Comparison of ENCODE assay signal across 22 cellular contexts in genomic region chr2:130846686-130847375, GRCh38. TPM values are rescaled to one million over a fixed set of nuclear protein-coding genes. Genes with fewer than 3 reads are reported as not detected.
A peak's percentile ranks its signal among the peaks of the same experiment; 100 is the strongest.
DNase-seq lines count a peak whose midpoint lies in the region; ATAC-seq and TF ChIP-seq lines count a peak whose summit lies in the region.
"Had no signal": no experiment of that assay in that cellular context is flagged by ENCODE, and none has a peak within 500 bp of the region (broad histone marks: within the 10 kb centered on the region; RNA-seq: fewer than 3 reads in every experiment).

No MANE protein-coding gene starts in this region.

- TF ChIP-seq CTCF in PC-3 (conservative IDR thresholded peaks at IDR 0.05; ENCODE audit: low read depth, low read length) (no peak), choroid plexus epithelial cell (conservative IDR thresholded peaks at IDR 0.05; ENCODE audit: low read depth, low read length) (no peak), neural progenitor cell (IDR thresholded peaks at IDR 0.05) (no peak), coronary artery (IDR thresholded peaks at IDR 0.05) (no peak)

- H4K20me1 ChIP-seq in PC-3 (ENCODE audit: low read length), result peaks cover 8% of the 10 kb centered on the region; the same call in 1 of the 2 replicates
- H4K20me1 ChIP-seq in neural progenitor cell (ENCODE audit: low read depth), result peaks cover 9% of the 10 kb centered on the region

- peak overlapping the region; percentile 32; the same call in 1 of the 2 replicates for H3K4me2 ChIP-seq in PC-3 (ENCODE audit: low read length)
- no peak overlapping the region for H3K4me2 ChIP-seq in neural progenitor cell

- peak; percentile 39 for ATAC-seq in PC-3
- ATAC-seq in stimulated activated naive CD8-positive, alpha-beta T cell treated with anti-CD3 and anti-CD28 coated beads, Interleukin-15, amount 100 ng/mL, for 72 hours, result no peak
- ATAC-seq: heart right ventricle, right lobe of liver had no signal

- H3K36me3 Mint-ChIP-seq in neural progenitor cell, result no peaks in the 10 kb centered on the region
- H3K36me3 Mint-ChIP-seq: CD4-positive, alpha-beta memory T cell had no signal

- H3K4me3 ChIP-seq in PC-3 (ENCODE audit: low read length) (no peak overlapping the region), choroid plexus epithelial cell (ENCODE audit: low read depth, low read length) (no peak overlapping the region), neural progenitor cell (no peak overlapping the region), coronary artery (no peak overlapping the region)
- H3K4me3 ChIP-seq: heart right ventricle, ovary, right lobe of liver, thoracic aorta had no signal

- H3K9me3 ChIP-seq in PC-3 (ENCODE audit: low read length) (no peaks in the 10 kb centered on the region), neural progenitor cell (ENCODE audit: low read depth) (no peaks in the 10 kb centered on the region)
- H3K9me3 ChIP-seq: heart right ventricle, ovary, right lobe of liver, thoracic aorta had no signal

- peaks cover 26% of the 10 kb centered on the region; the same call in 1 of the 2 replicates for H3K4me1 ChIP-seq in PC-3 (ENCODE audit: insufficient read depth, low read length)
- H3K4me1 ChIP-seq in neural progenitor cell, result peaks cover 6% of the 10 kb centered on the region
- H3K4me1 ChIP-seq: right lobe of liver had no signal

- H3K9ac ChIP-seq in PC-3 (ENCODE audit: low read length), result no peak overlapping the region
- no peak overlapping the region for H3K9ac ChIP-seq in neural progenitor cell

- peak overlapping the region; percentile 78 for H3K27ac Mint-ChIP-seq in neural progenitor cell
- no peak overlapping the region for H3K27ac Mint-ChIP-seq in stimulated activated naive CD8-positive, alpha-beta T cell treated with anti-CD3 and anti-CD28 coated beads, Interleukin-15, amount 100 ng/mL, for 72 hours
- H3K27ac Mint-ChIP-seq: activated naive CD4-positive, alpha-beta T cell treated with anti-CD3 and anti-CD28 coated beads for 36 hours had no signal

- intact Hi-C loops in PC-3 (cut with micrococcal nuclease), result no loop called here
- intact Hi-C loops in posterior vena cava (cut with DNase I), result no loop called here

- BruUV-seq in PC-3 (replicated peaks; lab: Mats Ljungman, UMichigan), result no TSS peak

- peak; percentile 9 for DNase-seq in EH (ENCODE audit: low read depth)
- peak; percentile 64 for DNase-seq in PC-3
- peak; percentile 59 for DNase-seq in choroid plexus epithelial cell (ENCODE audit: low read depth)
- DNase-seq in neural progenitor cell (ENCODE audit: low spot score), result no peak
- no peak for DNase-seq in SHP77 (lab: John Stamatoyannopoulos, UW)
- DNase-seq in coronary artery (ENCODE audit: low spot score), result no peak
- no peak for DNase-seq in stimulated activated naive CD8-positive, alpha-beta T cell treated with anti-CD3 and anti-CD28 coated beads, Interleukin-15, amount 100 ng/mL, for 72 hours
- no peak for DNase-seq in posterior vena cava (ENCODE audit: low spot score)
- DNase-seq: activated CD4-positive, CD25-positive, alpha-beta regulatory T cell treated with anti-CD3 and anti-CD28 coated beads, Interleukin-2, amount 50 U/mL, for 72 hours; activated CD8-positive, alpha-beta memory T cell treated with anti-CD3 and anti-CD28 coated beads for 24 hours; activated naive CD4-positive, alpha-beta T cell treated with anti-CD3 and anti-CD28 coated beads for 36 hours; activated T-cell treated with anti-CD3 and anti-CD28 coated beads, Interleukin-2, amount 50 U/mL, for 48 hours; anterior cingulate cortex; CD4-positive, alpha-beta memory T cell; H7; heart right ventricle; NCI-H1105 treated with DMSO at 0.1 percent for 48 hours; NCI-H2081 treated with DMSO at 0.1 percent for 48 hours; ovary; right lobe of liver; SW 1271 had no signal

- H2AFZ ChIP-seq in PC-3 (ENCODE audit: low read length) (no peak overlapping the region), neural progenitor cell (replicated peaks) (no peak overlapping the region)

- POLR2A ChIA-PET in PC-3 (lab: Charles Lee; ENCODE audit: unreplicated experiment), result no interaction called here

- peaks cover 9% of the 10 kb centered on the region for H3K27me3 Mint-ChIP-seq in neural progenitor cell (ENCODE audit: insufficient read depth, low read depth)
- H3K27me3 Mint-ChIP-seq in stimulated activated naive CD8-positive, alpha-beta T cell treated with anti-CD3 and anti-CD28 coated beads, Interleukin-15, amount 100 ng/mL, for 72 hours, result peaks cover 24% of the 10 kb centered on the region

- H3K4me3 Mint-ChIP-seq in neural progenitor cell, result peak overlapping the region; percentile 46
- H3K4me3 Mint-ChIP-seq in stimulated activated naive CD8-positive, alpha-beta T cell treated with anti-CD3 and anti-CD28 coated beads, Interleukin-15, amount 100 ng/mL, for 72 hours, result no peak overlapping the region
- H3K4me3 Mint-ChIP-seq: activated naive CD4-positive, alpha-beta T cell treated with anti-CD3 and anti-CD28 coated beads for 36 hours; CD4-positive, alpha-beta memory T cell had no signal

- H3K9me2 ChIP-seq in PC-3 (replicated peaks; ENCODE audit: low read length), result no peaks in the 10 kb centered on the region

- H3K36me3 ChIP-seq in PC-3 (ENCODE audit: low read depth, low read length) (no peaks in the 10 kb centered on the region), neural progenitor cell (no peaks in the 10 kb centered on the region)
- H3K36me3 ChIP-seq: heart right ventricle, ovary, right lobe of liver, thoracic aorta had no signal

- H3F3A ChIP-seq in PC-3 (ENCODE audit: low read length, unreplicated experiment), result no peaks in the 10 kb centered on the region
- H3F3A ChIP-seq in neural progenitor cell (ENCODE audit: low read depth), result peaks cover 6% of the 10 kb centered on the region

- H3K79me2 ChIP-seq in PC-3 (ENCODE audit: low read length), result peaks cover 29% of the 10 kb centered on the region
- peaks cover 5% of the 10 kb centered on the region for H3K79me2 ChIP-seq in neural progenitor cell (ENCODE audit: low read depth)

- H3K4me1 Mint-ChIP-seq in neural progenitor cell, result peaks cover 9% of the 10 kb centered on the region
- H3K4me1 Mint-ChIP-seq in stimulated activated naive CD8-positive, alpha-beta T cell treated with anti-CD3 and anti-CD28 coated beads, Interleukin-15, amount 100 ng/mL, for 72 hours, result no peaks in the 10 kb centered on the region
- H3K4me1 Mint-ChIP-seq: CD4-positive, alpha-beta memory T cell had no signal

- CTCF ChIA-PET in PC-3 (lab: Charles Lee), result no interaction called here

- H3K9me3 Mint-ChIP-seq in neural progenitor cell, result no peaks in the 10 kb centered on the region
- H3K9me3 Mint-ChIP-seq in stimulated activated naive CD8-positive, alpha-beta T cell treated with anti-CD3 and anti-CD28 coated beads, Interleukin-15, amount 100 ng/mL, for 72 hours, result no peaks in the 10 kb centered on the region
- H3K9me3 Mint-ChIP-seq: activated naive CD4-positive, alpha-beta T cell treated with anti-CD3 and anti-CD28 coated beads for 36 hours; CD4-positive, alpha-beta memory T cell had no signal

- no peaks in the 10 kb centered on the region for H3K27me3 ChIP-seq in PC-3 (ENCODE audit: low read length)
- no peaks in the 10 kb centered on the region for H3K27me3 ChIP-seq in neural progenitor cell
- H3K27me3 ChIP-seq: ovary, right lobe of liver had no signal

- H3K27ac ChIP-seq in PC-3 (ENCODE audit: low read length) (0 out of 2 replicates have a peak overlapping the region, but pooled peaks have one; percentile 23), neural progenitor cell (no peak overlapping the region), coronary artery (no peak overlapping the region)
- H3K27ac ChIP-seq: heart right ventricle, ovary, right lobe of liver, thoracic aorta had no signal

RNA-seq across cellular contexts. Expression of gene ARHGEF4, which starts 10.1 kb away (rescaled TPM):
- total RNA-seq in PC-3 (2014; rRNA removed), result 21.5 and 30.5 TPM in 2 replicates
- total RNA-seq in neural progenitor cell (ENCODE audit: low replicate concordance), result 22.8 and 44.8 TPM in 2 replicates
- total RNA-seq in posterior vena cava, result 10 to 100 TPM in 1 of 2 donors, 1 to 10 TPM in 1; 8.8 to 14.7 TPM

Comparison
In these comparisons a context has a peak if more than half of its experiments do, and no peak if none do; other contexts are left out.
1. DNase-seq: peak in EH (single experiment), PC-3 (single experiment) and choroid plexus epithelial cell (single experiment); none in neural progenitor cell (single experiment), SHP77 (0 of 2), coronary artery (single experiment), stimulated activated naive CD8-positive, alpha-beta T cell treated with anti-CD3 and anti-CD28 coated beads, Interleukin-15, amount 100 ng/mL, for 72 hours (0 of 2) and posterior vena cava (single experiment).